8 cellular contexts compared by ENCODE assay signal in the genomic region with DNA sequence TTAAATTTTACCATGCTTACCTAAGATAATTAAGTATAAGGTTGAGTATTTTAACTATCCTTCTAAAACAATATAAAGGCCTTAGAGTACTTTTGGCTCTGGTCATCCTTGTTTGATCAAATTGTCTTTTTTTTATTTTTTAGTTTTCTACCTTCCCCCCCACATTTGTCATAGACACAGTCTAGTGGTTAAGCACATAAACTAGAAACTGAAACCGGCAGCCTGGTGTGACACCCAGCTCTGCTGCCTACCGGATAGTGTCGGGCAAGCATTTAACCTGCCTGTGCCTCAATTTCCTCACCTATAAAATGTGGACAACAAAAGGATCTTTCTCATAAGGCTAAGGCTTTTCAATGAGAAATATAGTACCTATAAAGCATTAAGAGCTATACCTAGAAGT. TPM values are rescaled to one million over a fixed set of nuclear protein-coding genes. Genes with fewer than 3 reads are reported as not detected.
DNase-seq lines count a peak whose midpoint lies in the region; ATAC-seq and TF ChIP-seq lines count a peak whose summit lies in the region.

No MANE protein-coding gene starts in this region.

- no peaks in the 10 kb centered on the region for H3K27me3 ChIP-seq in MG63
- no peaks in the 10 kb centered on the region for H3K27me3 ChIP-seq in esophagus squamous epithelium

- no peak for TF ChIP-seq POLR2A in esophagus squamous epithelium (IDR thresholded peaks at IDR 0.05)

- peak overlapping the region; percentile 87 for H3K27ac Mint-ChIP-seq in activated CD4-positive, alpha-beta T cell treated with anti-CD3 and anti-CD28 coated beads for 36 hours

- peak; percentile 80 for DNase-seq in activated CD4-positive, alpha-beta T cell treated with anti-CD3 and anti-CD28 coated beads for 36 hours
- no peak for DNase-seq in left lobe of liver (ENCODE audit: low spot score)
- DNase-seq in MG63 = no peak
- DNase-seq in esophagus squamous epithelium (lab: John Stamatoyannopoulos, UW) = no peak
- DNase-seq in NOMO-1 treated with DMSO at 0.1 percent for 48 hours (lab: John Stamatoyannopoulos, UW; ENCODE audit: unreplicated experiment) = no peak
- DNase-seq in GOT3 (lab: John Stamatoyannopoulos, UW) = no peak

- H3K4me3 Mint-ChIP-seq in activated CD4-positive, alpha-beta T cell treated with anti-CD3 and anti-CD28 coated beads for 36 hours = peak overlapping the region; percentile 58

- WGBS in esophagus squamous epithelium, 2 donors = 85 to 88% methylated on average over 3 of the region's 3 CpGs

- H3K4me1 ChIP-seq in esophagus squamous epithelium = peaks cover 0 to 11% (median 0%) of the 10 kb centered on the region in 3 donors

- H3K36me3 ChIP-seq in MG63 (no peaks in the 10 kb centered on the region; the same call in 1 of the 2 replicates), esophagus squamous epithelium (peaks cover 0 to 15% (median 0%) of the 10 kb centered on the region in 3 donors)

- H3K9me3 ChIP-seq in MG63 (peaks cover 2% of the 10 kb centered on the region; the same call in 1 of the 2 replicates), esophagus squamous epithelium (peaks cover 0 to under 1% (median 0%) of the 10 kb centered on the region in 3 donors)

- no peaks in the 10 kb centered on the region for H3K27me3 Mint-ChIP-seq in activated CD4-positive, alpha-beta T cell treated with anti-CD3 and anti-CD28 coated beads for 36 hours

- H3K27ac ChIP-seq in esophagus squamous epithelium = no peak overlapping the region

- H3K4me1 Mint-ChIP-seq in activated CD4-positive, alpha-beta T cell treated with anti-CD3 and anti-CD28 coated beads for 36 hours = peaks cover 37% of the 10 kb centered on the region

- H3K36me3 Mint-ChIP-seq in activated CD4-positive, alpha-beta T cell treated with anti-CD3 and anti-CD28 coated beads for 36 hours (ENCODE audit: low read depth) = peaks cover 7% of the 10 kb centered on the region

- TF ChIP-seq CTCF in esophagus squamous epithelium (IDR thresholded peaks at IDR 0.05) = no peak

- ATAC-seq in GM18907 (IDR thresholded peaks at IDR 0.05; ENCODE audit: unreplicated experiment) = peak; percentile 81
- ATAC-seq in HG03064 (IDR thresholded peaks at IDR 0.05; ENCODE audit: low read depth, unreplicated experiment) = peak; percentile 78
- peak; percentile 100 for ATAC-seq in activated CD4-positive, alpha-beta T cell treated with anti-CD3 and anti-CD28 coated beads for 36 hours
- peak; percentile 63 for ATAC-seq in left lobe of liver

- intact Hi-C loops in activated CD4-positive, alpha-beta T cell treated with anti-CD3 and anti-CD28 coated beads for 36 hours (cut with DNase I, micrococcal nuclease) = loop anchor here (1.0 to 5.0 kb wide), 4 partner anchors 19 to 58 kb away; no protein-coding TSS in a partner anchor
- intact Hi-C loops in esophagus squamous epithelium (cut with DNase I) = no loop called here

- H3K9me3 Mint-ChIP-seq in activated CD4-positive, alpha-beta T cell treated with anti-CD3 and anti-CD28 coated beads for 36 hours (ENCODE audit: low read depth) = no peaks in the 10 kb centered on the region

- H3K4me3 ChIP-seq in MG63 = no peak overlapping the region
- H3K4me3 ChIP-seq in esophagus squamous epithelium = no peak overlapping the region

- POLR2A ChIA-PET in activated CD4-positive, alpha-beta T cell treated with anti-CD3 and anti-CD28 coated beads for 36 hours (lab: Charles Lee) = no interaction called here

- CTCF ChIA-PET in activated CD4-positive, alpha-beta T cell treated with anti-CD3 and anti-CD28 coated beads for 36 hours (lab: Charles Lee) = interaction anchor here (0.8 to 1.0 kb wide), 3 partner anchors 65 to 92 kb away, joined by 3 to 6 read pairs (median 3); no protein-coding TSS in a partner anchor

RNA-seq across cellular contexts. Expression of a gene that starts 21.6 kb away (rescaled TPM):
- 10 to 100 TPM; 11.8 to 14.3 TPM for total RNA-seq in activated CD4-positive, alpha-beta T cell treated with anti-CD3 and anti-CD28 coated beads for 36 hours
- total RNA-seq in left lobe of liver (27.1 TPM), esophagus squamous epithelium (100 to 1,000 TPM in 1 of 4 donors, 10 to 100 TPM in 3; 50.9 to 104 (median 59.2) TPM)
- total RNA-seq in MG63 (2014; rRNA removed; shearing (Covaris generic); ENCODE audit: low replicate concordance) = 10.4 and 19.1 TPM in 2 replicates
